Comparison of ENCODE assay signal across 19 cellular contexts in genomic region chr1:93541045-93541444, GRCh38.
A peak's percentile ranks its signal among the peaks of the same experiment; 100 is the strongest.
DNase-seq lines count a peak whose midpoint lies in the region; ATAC-seq and TF ChIP-seq lines count a peak whose summit lies in the region.
"Had no signal": no experiment of that assay in that cellular context is flagged by ENCODE, and none has a peak within 500 bp of the region (broad histone marks: within the 10 kb centered on the region; RNA-seq: fewer than 3 reads in every experiment).

No MANE protein-coding gene starts in this region.

- H3K9me3 Mint-ChIP-seq in WTC11, result no peaks in the 10 kb centered on the region
- H3K9me3 Mint-ChIP-seq: CD14-positive monocyte; CD4-positive, alpha-beta T cell; CD8-positive, alpha-beta memory T cell had no signal

- H3K4me1 ChIP-seq in HEK293 (ENCODE audit: control insufficient read depth, insufficient read depth, low read length) (peaks cover 4% of the 10 kb centered on the region), gastroesophageal sphincter (no peaks in the 10 kb centered on the region)
- H3K4me1 ChIP-seq: BE2C; BLaER1 treated with 17β-estradiol and CSF1 and Interleukin-3, amounts not matched to agents 10 nM and 100 nM; HAP-1 had no signal

- 77 to 78% methylated on average over 4 of the region's 4 CpGs for WGBS in gastroesophageal sphincter (ENCODE audit: low coverage in 1 of 2), 2 donors

- no peak overlapping the region for H3K4me3 Mint-ChIP-seq in WTC11
- H3K4me3 Mint-ChIP-seq: CD14-positive monocyte; CD4-positive, alpha-beta T cell; CD8-positive, alpha-beta memory T cell had no signal

- H3K27ac ChIP-seq in HEK293 (ENCODE audit: extremely low read depth, low read depth, low read length) (no peak overlapping the region), gastroesophageal sphincter (no peak overlapping the region)
- H3K27ac ChIP-seq: 22Rv1; BLaER1 treated with 17β-estradiol and CSF1 and Interleukin-3, amounts not matched to agents 10 nM and 100 nM; GM23248 had no signal

- CTCF ChIA-PET in HEK293 (lab: Yijun Ruan, JAX) (no interaction called here), WTC11 (lab: Charles Lee) (interaction anchor here (1.6 kb wide), 1 partner anchor 236 kb away, joined by 4 read pairs; no protein-coding TSS in a partner anchor)

- H3K27me3 Mint-ChIP-seq in WTC11 (ENCODE audit: low read depth), result no peaks in the 10 kb centered on the region
- H3K27me3 Mint-ChIP-seq: CD4-positive, alpha-beta T cell had no signal

- H3K4me1 Mint-ChIP-seq in WTC11, result peaks cover 11% of the 10 kb centered on the region
- H3K4me1 Mint-ChIP-seq: CD8-positive, alpha-beta memory T cell had no signal

- H3K27me3 ChIP-seq in gastroesophageal sphincter, result no peaks in the 10 kb centered on the region
- H3K27me3 ChIP-seq: BE2C; BLaER1 treated with 17β-estradiol and CSF1 and Interleukin-3, amounts not matched to agents 10 nM and 100 nM had no signal

- H3K36me3 ChIP-seq in HEK293 (ENCODE audit: control insufficient read depth in 2 of 2, insufficient read depth in 1 of 2, low read length in 2 of 2) (no peaks in the 10 kb centered on the region; a peak in 1 of 3 replicates), gastroesophageal sphincter (no peaks in the 10 kb centered on the region)
- H3K36me3 ChIP-seq: BE2C had no signal

- POLR2A ChIA-PET in HEK293 (lab: Yijun Ruan, JAX), result no interaction called here
- POLR2A ChIA-PET in WTC11 (lab: Charles Lee), result no interaction called here

- peaks cover 9% of the 10 kb centered on the region for H3K36me3 Mint-ChIP-seq in WTC11
- H3K36me3 Mint-ChIP-seq: CD14-positive monocyte; CD8-positive, alpha-beta memory T cell had no signal

- H3K27ac Mint-ChIP-seq in WTC11, result peak overlapping the region; percentile 21
- H3K27ac Mint-ChIP-seq: CD14-positive monocyte; CD4-positive, alpha-beta T cell; CD8-positive, alpha-beta memory T cell had no signal

- TF ChIP-seq EP300 in gastroesophageal sphincter (IDR thresholded peaks at IDR 0.05), result no peak

- ATAC-seq in WTC11 (no peak), gastroesophageal sphincter (no peak), GM19463 (IDR thresholded peaks at IDR 0.05; ENCODE audit: unreplicated experiment) (no peak)

- H3K9me3 ChIP-seq in HEK293 (ENCODE audit: control insufficient read depth, insufficient read depth, low read depth, low read length) (no peaks in the 10 kb centered on the region), gastroesophageal sphincter (no peaks in the 10 kb centered on the region)
- H3K9me3 ChIP-seq: BE2C; BLaER1 treated with 17β-estradiol and CSF1 and Interleukin-3, amounts not matched to agents 10 nM and 100 nM; HAP-1 had no signal

- no peak for TF ChIP-seq POLR2A in gastroesophageal sphincter (IDR thresholded peaks at IDR 0.05)

- TF ChIP-seq CTCF in AG10803 (conservative IDR thresholded peaks at IDR 0.05; ENCODE audit: low read length) (no peak), HEK293 (tag by site-specific recombination; IDR thresholded peaks at IDR 0.05) (no peak), WTC11 (IDR thresholded peaks at IDR 0.05) (no peak), gastroesophageal sphincter (IDR thresholded peaks at IDR 0.05) (no peak)

- H3K4me3 ChIP-seq in AG10803 (ENCODE audit: low read length) (no peak overlapping the region), HEK293 (ENCODE audit: low read depth, low read length) (no peak overlapping the region), gastroesophageal sphincter (no peak overlapping the region)
- H3K4me3 ChIP-seq: BLaER1 treated with 17β-estradiol and CSF1 and Interleukin-3, amounts not matched to agents 10 nM and 100 nM; GM23248; HAP-1 had no signal

- DNase-seq in DMS79 (lab: John Stamatoyannopoulos, UW) (peak; percentile 17), DMS79 treated with DMSO at 0.1 percent for 48 hours (lab: John Stamatoyannopoulos, UW) (no peak), AG10803 (ENCODE audit: low read depth) (peak; percentile 24), WTC11 (ENCODE audit: low spot score) (no peak), SW480 (ENCODE audit: low spot score) (no peak)
- DNase-seq: AML-193; BE2C; CD4-positive, alpha-beta T cell; CD8-positive, alpha-beta memory T cell; DMS 273 treated with DMSO at 0.1 percent for 48 hours; DND-41; GM23248 had no signal

TF ChIP-seq in HEK293, 187 proteins besides CTCF, POLR2A, EP300 and RAD21 (continues in another document):
- TF ChIP-seq PRDM6 (tag by site-specific recombination; IDR thresholded peaks at IDR 0.05), result peak; percentile 90
- TF ChIP-seq SP7 (tag by site-specific recombination; IDR thresholded peaks at IDR 0.05), result peak; percentile 50
- TF ChIP-seq KLF7 (tag by site-specific recombination; IDR thresholded peaks at IDR 0.05; ENCODE audit: borderline replicate concordance), result no peak
- 0 out of 2 replicates have a peak, but pooled peaks have one; percentile 32 for TF ChIP-seq BCL6B (tag by site-specific recombination; IDR thresholded peaks at IDR 0.05)
- 0 out of 2 replicates have a peak, but pooled peaks have one; percentile 12 for TF ChIP-seq SP3 (tag by site-specific recombination; IDR thresholded peaks at IDR 0.05)
- peak; percentile 54 for TF ChIP-seq ZNF366 (tag by site-specific recombination; conservative IDR thresholded peaks at IDR 0.05)
- TF ChIP-seq ZBTB17 (tag by site-specific recombination; IDR thresholded peaks at IDR 0.05), result peak; percentile 46; the same call in 1 of the 2 replicates
- TF ChIP-seq ZNF843 (tag by site-specific recombination; IDR thresholded peaks at IDR 0.05), result peak; percentile 51; the same call in 1 of the 2 replicates
- TF ChIP-seq KLF9 (tag by site-specific recombination; IDR thresholded peaks at IDR 0.05; ENCODE audit: low read depth), result no peak
- TF ChIP-seq BCL11A (tag by site-specific recombination; IDR thresholded peaks at IDR 0.05; ENCODE audit: low read depth), result peak; percentile 56; the same call in 1 of the 2 replicates

TF ChIP-seq in WTC11, 78 proteins besides CTCF, POLR2A, EP300 and RAD21:
- TF ChIP-seq SP1 (CRISPR knock-in tag; conservative IDR thresholded peaks at IDR 0.05), result no peak
- TF ChIP-seq NR1H2 (CRISPR knock-in tag; IDR thresholded peaks at IDR 0.05), result no peak

Comparison
In these comparisons a context has a peak if more than half of its experiments do, and no peak if none do; other contexts are left out.
1. DNase-seq: peak in DMS79 (single experiment) and AG10803 (single experiment); none in DMS79 treated with DMSO at 0.1 percent for 48 hours (single experiment), WTC11 (single experiment) and SW480 (single experiment).